ENCODE assay signal across 18 cellular contexts in the genomic region with DNA sequence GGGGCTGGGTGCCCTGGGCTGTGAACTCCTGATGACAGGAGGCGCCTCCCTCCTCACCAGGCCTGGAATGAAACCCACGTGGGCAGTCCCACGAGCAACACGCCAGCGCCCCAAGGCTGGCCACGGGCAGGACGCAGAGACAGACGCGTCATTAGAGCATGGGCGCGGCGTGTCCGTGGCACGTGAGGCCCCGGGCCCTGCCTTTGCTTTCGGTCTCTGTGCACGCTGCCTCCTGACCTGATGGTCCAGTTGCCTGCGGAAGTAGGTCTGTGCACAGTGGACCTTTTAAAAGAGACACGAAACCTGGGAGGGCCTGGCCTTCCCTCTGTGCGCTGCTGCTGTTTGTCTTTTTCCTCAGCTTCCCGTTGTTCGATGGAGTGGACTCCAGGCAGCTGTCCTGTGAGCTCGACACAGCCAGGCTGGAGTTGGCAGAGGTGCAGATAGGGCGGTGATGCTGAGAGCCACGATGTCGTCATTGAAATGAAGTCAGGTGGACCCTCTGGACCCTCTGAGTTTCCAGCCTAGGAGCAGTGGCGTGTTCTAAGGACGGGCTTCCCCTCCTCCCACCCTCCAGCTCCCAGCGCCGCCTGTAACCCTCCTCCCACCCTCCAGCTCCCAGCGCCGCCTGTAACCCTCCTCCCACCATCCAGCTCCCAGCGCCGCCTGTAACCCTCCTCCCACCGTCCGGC. TPM values are rescaled to one million over a fixed set of nuclear protein-coding genes. Genes with fewer than 3 reads are reported as not detected.
DNase-seq lines count a peak whose midpoint lies in the region; ATAC-seq and TF ChIP-seq lines count a peak whose summit lies in the region.
"Had no signal": no experiment of that assay in that cellular context is flagged by ENCODE, and none has a peak within 500 bp of the region (broad histone marks: within the 10 kb centered on the region; RNA-seq: fewer than 3 reads in every experiment).

No MANE protein-coding gene starts in this region.

- CTCF ChIA-PET in activated CD8-positive, alpha-beta T cell treated with anti-CD3 and anti-CD28 coated beads, Interleukin-2, amount 10 ng/mL, durations not matched to agents 7 days and 5 days (lab: Charles Lee): no interaction called here

- H3K36me3 ChIP-seq in right lobe of liver (no peaks in the 10 kb centered on the region), skeletal muscle satellite cell (ENCODE audit: insufficient read depth, low read length) (no peaks in the 10 kb centered on the region)
- H3K36me3 ChIP-seq: BE2C had no signal

- H3K27me3 Mint-ChIP-seq in activated CD8-positive, alpha-beta T cell treated with anti-CD3 and anti-CD28 coated beads, Interleukin-2, amount 10 ng/mL, durations not matched to agents 7 days and 5 days (ENCODE audit: low read depth): no peaks in the 10 kb centered on the region
- H3K27me3 Mint-ChIP-seq: CD4-positive, alpha-beta memory T cell had no signal

- H3K27me3 ChIP-seq in right lobe of liver (no peaks in the 10 kb centered on the region), skeletal muscle satellite cell (ENCODE audit: control insufficient read depth, insufficient read depth, low read length) (peaks cover 7% of the 10 kb centered on the region)
- H3K27me3 ChIP-seq: BE2C had no signal

- no peak overlapping the region for H3K27ac ChIP-seq in right lobe of liver
- H3K27ac ChIP-seq: HL-60, PC-9 had no signal

- no peak overlapping the region for H3K4me3 Mint-ChIP-seq in activated CD8-positive, alpha-beta T cell treated with anti-CD3 and anti-CD28 coated beads, Interleukin-2, amount 10 ng/mL, durations not matched to agents 7 days and 5 days
- H3K4me3 Mint-ChIP-seq: CD4-positive, alpha-beta memory T cell; GM23338 had no signal

- no peaks in the 10 kb centered on the region for H3K4me1 Mint-ChIP-seq in activated CD8-positive, alpha-beta T cell treated with anti-CD3 and anti-CD28 coated beads, Interleukin-2, amount 10 ng/mL, durations not matched to agents 7 days and 5 days (ENCODE audit: low read depth)
- H3K4me1 Mint-ChIP-seq: CD4-positive, alpha-beta memory T cell had no signal

- peak overlapping the region; percentile 68 for H3K4me2 ChIP-seq in skeletal muscle satellite cell (ENCODE audit: low read length)
- H3K4me2 ChIP-seq: GM23338, PC-9 had no signal

- no peak for TF ChIP-seq POLR2A in right lobe of liver (IDR thresholded peaks at IDR 0.05)

- POLR2A ChIA-PET in activated CD8-positive, alpha-beta T cell treated with anti-CD3 and anti-CD28 coated beads, Interleukin-2, amount 10 ng/mL, durations not matched to agents 7 days and 5 days (lab: Charles Lee): no interaction called here

- ATAC-seq in right lobe of liver: no peak
- no peak for ATAC-seq in activated CD8-positive, alpha-beta T cell treated with anti-CD3 and anti-CD28 coated beads, Interleukin-2, amount 10 ng/mL, durations not matched to agents 7 days and 5 days
- ATAC-seq: GM23338 had no signal

- no peaks in the 10 kb centered on the region for H3K9me3 Mint-ChIP-seq in activated CD8-positive, alpha-beta T cell treated with anti-CD3 and anti-CD28 coated beads, Interleukin-2, amount 10 ng/mL, durations not matched to agents 7 days and 5 days (ENCODE audit: insufficient read depth)
- H3K9me3 Mint-ChIP-seq: GM23338 had no signal

- H3K4me1 ChIP-seq in right lobe of liver (no peaks in the 10 kb centered on the region), skeletal muscle satellite cell (ENCODE audit: control insufficient read depth, insufficient read depth, low read length) (peaks cover 6% of the 10 kb centered on the region)
- H3K4me1 ChIP-seq: BE2C had no signal

- no peak overlapping the region for H3K4me3 ChIP-seq in fibroblast of pulmonary artery (replicated peaks; ENCODE audit: low read depth, low read length)
- no peak overlapping the region for H3K4me3 ChIP-seq in right lobe of liver
- H3K4me3 ChIP-seq in skeletal muscle satellite cell (ENCODE audit: low read length): peak overlapping the region; percentile 35
- H3K4me3 ChIP-seq: GM23338, PC-9 had no signal

- no peak overlapping the region for H3K9ac ChIP-seq in skeletal muscle satellite cell (ENCODE audit: low read depth, low read length)

- intact Hi-C loops in right lobe of liver (cut with DNase I): no loop called here

- no peaks in the 10 kb centered on the region for H3K36me3 Mint-ChIP-seq in activated CD8-positive, alpha-beta T cell treated with anti-CD3 and anti-CD28 coated beads, Interleukin-2, amount 10 ng/mL, durations not matched to agents 7 days and 5 days (ENCODE audit: low read depth)
- H3K36me3 Mint-ChIP-seq: CD4-positive, alpha-beta memory T cell had no signal

- WGBS in right lobe of liver (ENCODE audit: insufficient coverage, low coverage, low lambda C conversion rate, missing lambda C conversion rate): 38% methylated on average over 5 of the region's 36 CpGs

- H3K9me3 ChIP-seq in right lobe of liver (no peaks in the 10 kb centered on the region), skeletal muscle satellite cell (replicated peaks; ENCODE audit: low read length) (no peaks in the 10 kb centered on the region)
- H3K9me3 ChIP-seq: BE2C had no signal

- TF ChIP-seq CTCF in fibroblast of pulmonary artery (IDR thresholded peaks at IDR 0.05; ENCODE audit: low read length, missing control alignments) (no peak), right lobe of liver (IDR thresholded peaks at IDR 0.05) (no peak)

- H3K27ac Mint-ChIP-seq in activated CD8-positive, alpha-beta T cell treated with anti-CD3 and anti-CD28 coated beads, Interleukin-2, amount 10 ng/mL, durations not matched to agents 7 days and 5 days: no peak overlapping the region
- H3K27ac Mint-ChIP-seq: CD4-positive, alpha-beta memory T cell; GM23338 had no signal

- DNase-seq in NCI-H1105 (lab: John Stamatoyannopoulos, UW): peak; percentile 8
- peak; percentile 26 for DNase-seq in fibroblast of pulmonary artery (ENCODE audit: low read depth)
- DNase-seq in right lobe of liver: peak in 2 of 3 donors; percentile 17 to 49
- no peak for DNase-seq in activated CD8-positive, alpha-beta T cell treated with anti-CD3 and anti-CD28 coated beads, Interleukin-2, amount 10 ng/mL, durations not matched to agents 7 days and 5 days
- no peak for DNase-seq in NCI-H524 (lab: John Stamatoyannopoulos, UW)
- DNase-seq in NCI-H345 (lab: John Stamatoyannopoulos, UW): no peak
- DNase-seq: BE2C; CD4-positive, alpha-beta memory T cell; DND-41; KG1; NCI-H1092; NCI-H1694 treated with DMSO at 0.1 percent for 48 hours; NCI-H446 treated with DMSO at 0.1 percent for 48 hours; NCI-H774; PC-9 had no signal

RNA-seq across cellular contexts. Expression of a gene that starts 40.1 kb away (rescaled TPM):
- total RNA-seq in right lobe of liver: under 1 TPM; 0.16 to 0.67 (median 0.32) TPM
- 0.25 and 1.1 TPM in 2 replicates for total RNA-seq in skeletal muscle satellite cell (2012; rRNA removed)
- total RNA-seq in activated CD8-positive, alpha-beta T cell treated with anti-CD3 and anti-CD28 coated beads, Interleukin-2, amount 10 ng/mL, durations not matched to agents 7 days and 5 days: not detected
- total RNA-seq: CD4-positive, alpha-beta memory T cell; PC-9 had no signal

Comparison
In these comparisons a context has a peak if more than half of its experiments do, and no peak if none do; other contexts are left out.
1. DNase-seq: peak in NCI-H1105 (single experiment), fibroblast of pulmonary artery (single experiment) and right lobe of liver (2 of 3); none in activated CD8-positive, alpha-beta T cell treated with anti-CD3 and anti-CD28 coated beads, Interleukin-2, amount 10 ng/mL, durations not matched to agents 7 days and 5 days (single experiment), NCI-H524 (0 of 2) and NCI-H345 (single experiment).